Comparison of ENCODE assay signal across 13 cellular contexts in the genomic region with DNA sequence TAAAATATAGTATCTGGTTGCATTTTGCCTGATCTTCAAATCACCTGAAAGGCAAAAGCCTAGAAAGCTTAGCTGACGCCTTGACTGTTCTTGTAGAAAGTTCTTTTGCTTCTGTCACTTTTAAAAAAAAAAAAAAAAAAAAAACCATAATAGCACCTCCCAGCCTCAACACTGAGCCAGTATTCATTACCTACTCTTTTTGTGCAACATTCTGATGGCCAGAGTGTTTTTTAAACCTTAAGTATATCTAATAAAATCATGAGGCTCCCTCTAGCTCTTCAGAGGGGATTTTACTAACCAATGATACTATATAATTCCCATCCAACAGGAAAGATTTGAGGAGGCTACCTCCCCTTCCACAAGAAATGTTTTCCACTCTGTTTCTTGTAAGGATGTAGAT. TPM values are rescaled to one million over a fixed set of nuclear protein-coding genes. Genes with fewer than 3 reads are reported as not detected.
DNase-seq lines count a peak whose midpoint lies in the region; FAIRE-seq and TF ChIP-seq lines count a peak whose summit lies in the region.
"Had no signal": no experiment of that assay in that cellular context is flagged by ENCODE, and none has a peak within 500 bp of the region (broad histone marks: within the 10 kb centered on the region; RNA-seq: fewer than 3 reads in every experiment).

No MANE protein-coding gene starts in this region.

- peak overlapping the region; percentile 60 for H3K9ac ChIP-seq in Loucy (ENCODE audit: low read depth, low read length, poor library complexity, severe bottlenecking)
- H3K9ac ChIP-seq: parathyroid adenoma had no signal

- H3K9me2 ChIP-seq in Loucy (replicated peaks; ENCODE audit: low read depth, low read length) (no peaks in the 10 kb centered on the region), OCI-LY7 (ENCODE audit: insufficient read depth, low read length) (no peaks in the 10 kb centered on the region)

- H3K9me3 ChIP-seq in Loucy (ENCODE audit: insufficient read depth, low read depth, low read length) (no peaks in the 10 kb centered on the region), esophagus squamous epithelium (no peaks in the 10 kb centered on the region), osteoblast (ENCODE audit: low read depth, low read length) (no peaks in the 10 kb centered on the region), OCI-LY7 (ENCODE audit: low read length) (no peaks in the 10 kb centered on the region)

- H3K27me3 ChIP-seq in ACC112 (ENCODE audit: insufficient read depth, low read length) = no peaks in the 10 kb centered on the region
- H3K27me3 ChIP-seq in Loucy (ENCODE audit: insufficient read depth, low read length, poor library complexity, severe bottlenecking) = no peaks in the 10 kb centered on the region
- H3K27me3 ChIP-seq in esophagus squamous epithelium = peaks cover 0 to 20% (median 0%) of the 10 kb centered on the region in 4 donors
- H3K27me3 ChIP-seq in osteoblast (ENCODE audit: insufficient read depth, low read length) = no peaks in the 10 kb centered on the region

- H3K4me2 ChIP-seq in Loucy (ENCODE audit: low read depth, low read length, poor library complexity, severe bottlenecking) = peak overlapping the region; percentile 71
- H3K4me2 ChIP-seq in osteoblast (ENCODE audit: insufficient read depth, low read length) = peak overlapping the region; percentile 92
- H3K4me2 ChIP-seq in OCI-LY7 (ENCODE audit: low read length) = no peak overlapping the region

- POLR2A ChIA-PET in OCI-LY7 (lab: Charles Lee) = interaction anchor here (0.7 kb wide), 1 partner anchor 142 kb away, joined by 3 read pairs; no protein-coding TSS in a partner anchor

- peak overlapping the region; percentile 83 for H3K4me3 ChIP-seq in ACC112 (ENCODE audit: low read depth, low read length)
- peak overlapping the region; percentile 67 for H3K4me3 ChIP-seq in Loucy (ENCODE audit: low read length, poor library complexity, severe bottlenecking)
- H3K4me3 ChIP-seq in esophagus squamous epithelium = peak overlapping the region in 1 of 4 donors; percentile 8
- no peak overlapping the region for H3K4me3 ChIP-seq in osteoblast (ENCODE audit: insufficient read depth, low read length)
- H3K4me3 ChIP-seq in OCI-LY7 (ENCODE audit: low read depth, low read length, poor library complexity, severe bottlenecking) = no peak overlapping the region
- H3K4me3 ChIP-seq: lung had no signal

- TF ChIP-seq CTCF in Loucy (conservative IDR thresholded peaks at IDR 0.05; ENCODE audit: low read length) = peak; percentile 16; the same call in 1 of the 2 replicates
- TF ChIP-seq CTCF in esophagus squamous epithelium (IDR thresholded peaks at IDR 0.05) = peak in 1 of 6 experiments; percentile 12
- no peak for TF ChIP-seq CTCF in osteoblast (IDR thresholded peaks at IDR 0.05; ENCODE audit: extremely low read depth, low read depth, low read length)
- no peak for TF ChIP-seq CTCF in OCI-LY7 (conservative IDR thresholded peaks at IDR 0.05; ENCODE audit: low read length)

- intact Hi-C loops in esophagus squamous epithelium (cut with DNase I) = no loop called here
- intact Hi-C loops in OCI-LY7 (cut with micrococcal nuclease; ENCODE audit: unreplicated experiment) = no loop called here

- H4K20me1 ChIP-seq in Loucy (ENCODE audit: insufficient read depth, low read length, poor library complexity, severe bottlenecking) (no peaks in the 10 kb centered on the region), osteoblast (ENCODE audit: insufficient read depth, low read length) (no peaks in the 10 kb centered on the region), OCI-LY7 (ENCODE audit: insufficient read depth, low read length) (no peaks in the 10 kb centered on the region)

- WGBS in esophagus squamous epithelium, 2 donors = 58 to 72% methylated on average over 1 of the region's 1 CpG

- no peaks in the 10 kb centered on the region for H3K36me3 ChIP-seq in ACC112 (ENCODE audit: insufficient read depth, low read length)
- H3K36me3 ChIP-seq in Loucy (ENCODE audit: insufficient read depth, low read length) = no peaks in the 10 kb centered on the region
- H3K36me3 ChIP-seq in esophagus squamous epithelium = no peaks in the 10 kb centered on the region
- no peaks in the 10 kb centered on the region for H3K36me3 ChIP-seq in osteoblast (ENCODE audit: insufficient read depth, low read length)
- no peaks in the 10 kb centered on the region for H3K36me3 ChIP-seq in OCI-LY7 (ENCODE audit: insufficient read depth, low read length)

- H3K4me1 ChIP-seq in ACC112 (ENCODE audit: control insufficient read depth, insufficient read depth, low read length, unreplicated experiment) (peaks cover 34% of the 10 kb centered on the region), Loucy (ENCODE audit: insufficient read depth, low read length, poor library complexity, severe bottlenecking) (peaks cover 38% of the 10 kb centered on the region), esophagus squamous epithelium (peaks cover 0 to 81% (median 0%) of the 10 kb centered on the region in 3 donors), osteoblast (ENCODE audit: insufficient read depth, low read length) (peaks cover 57% of the 10 kb centered on the region), OCI-LY7 (ENCODE audit: insufficient read depth, low read length, poor library complexity, severe bottlenecking) (no peaks in the 10 kb centered on the region)

- peak overlapping the region; percentile 77 for H3K27ac ChIP-seq in ACC112 (ENCODE audit: low read depth, low read length)
- peak overlapping the region in 3 of 4 donors; percentile 28 to 93 (median 90) for H3K27ac ChIP-seq in esophagus squamous epithelium
- peak overlapping the region; percentile 75 for H3K27ac ChIP-seq in osteoblast (ENCODE audit: low read depth, low read length)
- H3K27ac ChIP-seq in OCI-LY7 (ENCODE audit: low read depth, low read length, poor library complexity, severe bottlenecking) = no peak overlapping the region
- H3K27ac ChIP-seq: parathyroid adenoma had no signal

- peaks cover 76% of the 10 kb centered on the region for H3K79me2 ChIP-seq in ACC112 (ENCODE audit: control insufficient read depth, insufficient read depth, low read length, unreplicated experiment)
- H3K79me2 ChIP-seq in Loucy (ENCODE audit: insufficient read depth, low read length) = no peaks in the 10 kb centered on the region
- H3K79me2 ChIP-seq in osteoblast (ENCODE audit: insufficient read depth, low read length) = peaks cover 87% of the 10 kb centered on the region
- no peaks in the 10 kb centered on the region for H3K79me2 ChIP-seq in OCI-LY7 (ENCODE audit: insufficient read depth, low read depth, low read length)
- H3K79me2 ChIP-seq: parathyroid adenoma had no signal

- no peaks in the 10 kb centered on the region for H3F3A ChIP-seq in Loucy (ENCODE audit: low read depth)

- BruUV-seq in OCI-LY7 (replicated peaks; lab: Mats Ljungman, UMichigan) = no TSS peak

- no peak for TF ChIP-seq POLR2A in esophagus squamous epithelium (IDR thresholded peaks at IDR 0.05)
- TF ChIP-seq POLR2A in GM12892 (IDR thresholded peaks at IDR 0.05; ENCODE audit: low read depth, low read length) = no peak

- DNase-seq in esophagus squamous epithelium (lab: John Stamatoyannopoulos, UW) (no peak), osteoblast (ENCODE audit: insufficient read length, low spot score, missing footprints) (peak; percentile 63), NCI-H1694 (lab: John Stamatoyannopoulos, UW) (no peak), OCI-LY7 (ENCODE audit: low spot score) (no peak), GM12892 (ENCODE audit: insufficient read length) (no peak), C1 segment of cervical spinal cord (lab: John Stamatoyannopoulos, UW) (no peak)
- DNase-seq: activated naive CD4-positive, alpha-beta T cell; NCI-H2029; SHP77 had no signal

- FAIRE-seq in GM12892 (lab: Jason Lieb, UNC) = no peak

- H2AFZ ChIP-seq in ACC112 (ENCODE audit: low read length, unreplicated experiment) (no peak overlapping the region), Loucy (ENCODE audit: low read length) (peak overlapping the region; percentile 38; the same call in 1 of the 2 replicates), osteoblast (ENCODE audit: low read length) (no peak overlapping the region), OCI-LY7 (ENCODE audit: low read length) (no peak overlapping the region)
- H2AFZ ChIP-seq: parathyroid adenoma had no signal

- CTCF ChIA-PET in OCI-LY7 (lab: Charles Lee; ENCODE audit: unreplicated experiment) = no interaction called here

RNA-seq across cellular contexts. Expression of gene BNC2, which starts 3.9 kb away (rescaled TPM):
- total RNA-seq in esophagus squamous epithelium = 10 to 100 TPM in 2 of 4 donors, 1 to 10 TPM in 2; 3.6 to 41.8 (median 8.5) TPM
- total RNA-seq in osteoblast = 51.3 and 53.9 TPM in 2 replicates
- total RNA-seq in OCI-LY7 (2014; rRNA removed; shearing (Covaris generic)) = not detected in 2 replicates
- total RNA-seq in OCI-LY7 (2022) = not detected in 2 replicates
- 0.98 TPM for polyA plus RNA-seq in GM12892 (2012; ENCODE audit: missing spikeins)

Comparison
In these comparisons a context has a peak if more than half of its experiments do, and no peak if none do; other contexts are left out.
1. H3K4me3 ChIP-seq: peak in ACC112 (single experiment) and Loucy (single experiment); none in osteoblast (single experiment) and OCI-LY7 (single experiment).
2. RNA of gene BNC2, which starts 3.9 kb away (total RNA-seq): 51.3 to 53.9 TPM in osteoblast and 3.6 to 41.8 TPM in esophagus squamous epithelium; not detected in OCI-LY7; every median in the first group is over 4 times any median in the second.